In the genomic region with DNA sequence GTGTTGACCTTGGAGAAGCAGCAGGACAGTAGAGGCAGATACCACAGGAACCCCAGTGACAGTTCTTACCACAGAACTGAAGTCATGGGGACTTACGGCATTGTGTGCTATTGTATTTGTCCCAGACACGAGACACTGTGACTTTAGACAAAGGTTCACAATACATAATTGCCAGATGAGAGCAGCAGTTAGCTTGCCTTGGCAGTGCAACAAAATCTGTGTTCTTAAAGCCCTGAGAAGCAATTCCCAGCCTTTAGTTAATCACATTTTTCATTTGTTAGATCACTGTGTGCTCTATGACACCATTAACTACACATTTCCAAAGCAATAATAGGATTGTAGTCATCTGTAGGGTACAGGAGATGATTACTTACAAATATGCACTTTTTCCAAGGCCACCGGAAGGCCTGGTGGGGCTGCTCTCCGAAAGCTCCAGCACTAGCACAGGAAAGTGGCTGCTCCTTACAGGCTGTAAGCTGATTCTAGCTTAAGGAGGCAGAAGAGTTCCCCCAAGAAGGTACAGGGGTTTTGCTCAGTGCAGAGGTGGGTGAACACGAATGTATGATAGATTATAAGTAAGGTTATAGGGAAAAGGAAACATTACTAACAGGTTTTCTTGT, we compare ENCODE assay signal across 18 cellular contexts.
A peak's percentile ranks its signal among the peaks of the same experiment; 100 is the strongest.
DNase-seq lines count a peak whose midpoint lies in the region; TF ChIP-seq lines count a peak whose summit lies in the region.
"Had no signal": no experiment of that assay in that cellular context is flagged by ENCODE, and none has a peak within 500 bp of the region (broad histone marks: within the 10 kb centered on the region; RNA-seq: fewer than 3 reads in every experiment).

No MANE protein-coding gene starts in this region.

- peaks cover 9 to 55% (median 48%) of the 10 kb centered on the region in 10 experiments for H3K4me1 ChIP-seq in BLaER1 treated with 17β-estradiol and CSF1 and Interleukin-3, amounts not matched to agents 10 nM and 100 nM
- peaks cover 7% of the 10 kb centered on the region for H3K4me1 ChIP-seq in osteoblast (ENCODE audit: insufficient read depth, low read length)

- peaks cover 3% of the 10 kb centered on the region for H3K4me1 Mint-ChIP-seq in activated naive CD8-positive, alpha-beta T cell treated with anti-CD3 and anti-CD28 coated beads for 36 hours
- H3K4me1 Mint-ChIP-seq: activated naive CD4-positive, alpha-beta T cell treated with anti-CD3 and anti-CD28 coated beads, Interleukin-2, amount 50 U/mL, for 24 hours had no signal

- H3K27me3 ChIP-seq in BLaER1 treated with 17β-estradiol and CSF1 and Interleukin-3, amounts not matched to agents 10 nM and 100 nM: no peaks in the 10 kb centered on the region
- no peaks in the 10 kb centered on the region for H3K27me3 ChIP-seq in osteoblast (ENCODE audit: insufficient read depth, low read length)

- no peak overlapping the region for H3K27ac Mint-ChIP-seq in activated naive CD8-positive, alpha-beta T cell treated with anti-CD3 and anti-CD28 coated beads for 36 hours
- H3K27ac Mint-ChIP-seq: activated naive CD4-positive, alpha-beta T cell treated with anti-CD3 and anti-CD28 coated beads, Interleukin-2, amount 50 U/mL, for 24 hours; B cell; T-helper 1 cell treated with Interleukin-12 subunit alpha and Interleukin-12 subunit beta and Interleukin-4 antibody, amounts not matched to agents 30 μg/mL and 1 μg/mL, for 36 hours had no signal

- peaks cover 33 to 80% (median 42%) of the 10 kb centered on the region in 11 experiments for H3K36me3 ChIP-seq in BLaER1 treated with 17β-estradiol and CSF1 and Interleukin-3, amounts not matched to agents 10 nM and 100 nM
- H3K36me3 ChIP-seq in osteoblast (ENCODE audit: insufficient read depth, low read length): peaks cover 25% of the 10 kb centered on the region

- H3K27me3 Mint-ChIP-seq in activated naive CD8-positive, alpha-beta T cell treated with anti-CD3 and anti-CD28 coated beads for 36 hours: no peaks in the 10 kb centered on the region
- H3K27me3 Mint-ChIP-seq: activated naive CD4-positive, alpha-beta T cell treated with anti-CD3 and anti-CD28 coated beads, Interleukin-2, amount 50 U/mL, for 24 hours; B cell had no signal

- no peaks in the 10 kb centered on the region for H3K9me3 Mint-ChIP-seq in activated naive CD8-positive, alpha-beta T cell treated with anti-CD3 and anti-CD28 coated beads for 36 hours
- H3K9me3 Mint-ChIP-seq: activated naive CD4-positive, alpha-beta T cell treated with anti-CD3 and anti-CD28 coated beads, Interleukin-2, amount 50 U/mL, for 24 hours; T-helper 1 cell treated with Interleukin-12 subunit alpha and Interleukin-12 subunit beta and Interleukin-4 antibody, amounts not matched to agents 30 μg/mL and 1 μg/mL, for 36 hours had no signal

- peak overlapping the region in 9 of 11 experiments; percentile 43 to 89 (median 78); a peak in 15 of 22 replicates for H3K4me2 ChIP-seq in BLaER1 treated with 17β-estradiol and CSF1 and Interleukin-3, amounts not matched to agents 10 nM and 100 nM
- H3K4me2 ChIP-seq in osteoblast (ENCODE audit: insufficient read depth, low read length): no peak overlapping the region

- H3K27ac ChIP-seq in BLaER1 treated with 17β-estradiol and CSF1 and Interleukin-3, amounts not matched to agents 10 nM and 100 nM: peak overlapping the region in 4 of 11 experiments; percentile 4 to 70 (median 39); a peak in 5 of 22 replicates
- H3K27ac ChIP-seq in osteoblast (ENCODE audit: low read depth, low read length): peak overlapping the region; percentile 71

- no peaks in the 10 kb centered on the region for H3K9me3 ChIP-seq in BLaER1 treated with 17β-estradiol and CSF1 and Interleukin-3, amounts not matched to agents 10 nM and 100 nM (replicated peaks in 1 of 11)
- H3K9me3 ChIP-seq in osteoblast (ENCODE audit: low read depth, low read length): no peaks in the 10 kb centered on the region

- DNase-seq in amniotic epithelial cell (ENCODE audit: low read depth): peak; percentile 30
- DNase-seq in fibroblast of peridontal ligament (ENCODE audit: extremely low read depth): peak; percentile 62
- DNase-seq in osteoblast (ENCODE audit: insufficient read length, low spot score, missing footprints): no peak
- no peak for DNase-seq in activated naive CD8-positive, alpha-beta T cell treated with anti-CD3 and anti-CD28 coated beads for 36 hours
- no peak for DNase-seq in HuH-7.5 (ENCODE audit: low spot score)
- no peak for DNase-seq in DMS114 treated with DMSO at 0.1 percent for 48 hours (lab: John Stamatoyannopoulos, UW; ENCODE audit: unreplicated experiment)
- no peak for DNase-seq in SKM-1 treated with dmso at 0.1 percent for 144 hours (lab: John Stamatoyannopoulos, UW; ENCODE audit: unreplicated experiment)
- DNase-seq: cortex of kidney; DND-41; mammary epithelial cell; NCI-H187; NCI-H524; RPMI8226; stimulated activated CD4-positive, alpha-beta T cell treated with anti-CD3 and anti-CD28 coated beads, Interleukin-15, amount 100 ng/mL, for 24 hours had no signal

- H3K36me3 Mint-ChIP-seq in activated naive CD8-positive, alpha-beta T cell treated with anti-CD3 and anti-CD28 coated beads for 36 hours: peaks cover 5% of the 10 kb centered on the region

- no peak overlapping the region; a peak in 1 of 22 replicates for H3K9ac ChIP-seq in BLaER1 treated with 17β-estradiol and CSF1 and Interleukin-3, amounts not matched to agents 10 nM and 100 nM

- TF ChIP-seq CTCF in osteoblast (IDR thresholded peaks at IDR 0.05; ENCODE audit: extremely low read depth, low read depth, low read length): no peak

- H2AFZ ChIP-seq in osteoblast (ENCODE audit: low read length): no peak overlapping the region

- H4K20me1 ChIP-seq in BLaER1 treated with 17β-estradiol and CSF1 and Interleukin-3, amounts not matched to agents 10 nM and 100 nM: no peaks in the 10 kb centered on the region
- H4K20me1 ChIP-seq in osteoblast (ENCODE audit: insufficient read depth, low read length): no peaks in the 10 kb centered on the region

- no peak overlapping the region for H3K4me3 Mint-ChIP-seq in activated naive CD8-positive, alpha-beta T cell treated with anti-CD3 and anti-CD28 coated beads for 36 hours
- H3K4me3 Mint-ChIP-seq: activated naive CD4-positive, alpha-beta T cell treated with anti-CD3 and anti-CD28 coated beads, Interleukin-2, amount 50 U/mL, for 24 hours; B cell; T-helper 1 cell treated with Interleukin-12 subunit alpha and Interleukin-12 subunit beta and Interleukin-4 antibody, amounts not matched to agents 30 μg/mL and 1 μg/mL, for 36 hours had no signal

- H3K79me2 ChIP-seq in osteoblast (ENCODE audit: insufficient read depth, low read length): no peaks in the 10 kb centered on the region

- no peak overlapping the region for H3K4me3 ChIP-seq in BLaER1 treated with 17β-estradiol and CSF1 and Interleukin-3, amounts not matched to agents 10 nM and 100 nM
- no peak overlapping the region for H3K4me3 ChIP-seq in osteoblast (ENCODE audit: insufficient read depth, low read length)

Comparison
In these comparisons a context has a peak if more than half of its experiments do, and no peak if none do; other contexts are left out.
1. DNase-seq: peak in amniotic epithelial cell (single experiment) and fibroblast of peridontal ligament (single experiment); none in osteoblast (single experiment), activated naive CD8-positive, alpha-beta T cell treated with anti-CD3 and anti-CD28 coated beads for 36 hours (single experiment), HuH-7.5 (single experiment), DMS114 treated with DMSO at 0.1 percent for 48 hours (single experiment) and SKM-1 treated with dmso at 0.1 percent for 144 hours (single experiment).